Comparison of ENCODE assay signal across 8 cellular contexts in genomic region chr9:127897194-127897692, GRCh38. TPM values are rescaled to one million over a fixed set of nuclear protein-coding genes. Genes with fewer than 3 reads are reported as not detected.
DNase-seq lines count a peak whose midpoint lies in the region; ATAC-seq, FAIRE-seq and TF ChIP-seq lines count a peak whose summit lies in the region.

No MANE protein-coding gene starts in this region.

- H4K20me1 ChIP-seq in K562 (replicated peaks; ENCODE audit: control insufficient read depth, insufficient read depth, low read length): no peaks in the 10 kb centered on the region; the same call in 1 of the 2 replicates

- H3K9me1 ChIP-seq in K562 (ENCODE audit: control insufficient read depth, insufficient read depth, low read length): no peaks in the 10 kb centered on the region

- H3K4me3 ChIP-seq in GM06990 (replicated peaks; ENCODE audit: low read depth, low read length): 0 out of 2 replicates have a peak overlapping the region, but pooled peaks have one; percentile 1
- peak overlapping the region; percentile 14; the same call in 1 of the 2 replicates for H3K4me3 ChIP-seq in K562
- peak overlapping the region; percentile 41; the same call in 1 of the 2 replicates for H3K4me3 ChIP-seq in iPS-20b (ENCODE audit: low read length)
- peak overlapping the region; percentile 24 for H3K4me3 ChIP-seq in skeletal muscle cell (ENCODE audit: low read depth, low read length)

- in situ Hi-C loops in K562 (cut with MboI): no loop called here

- TF ChIP-seq POLR2A in K562 (conservative IDR thresholded peaks at IDR 0.05): no peak

- DNase-seq in GM06990 (ENCODE audit: extremely low read depth, insufficient read length) (peak; percentile 51), NCI-H69 (lab: John Stamatoyannopoulos, UW) (peak; percentile 63), K562 (ENCODE audit: extremely low read depth in 1 of 4, low spot score in 3 of 4) (peak; percentile 85 to 95 (median 94)), skeletal muscle cell (ENCODE audit: low read depth) (peak; percentile 72), NCI-H446 (lab: John Stamatoyannopoulos, UW) (no peak), middle frontal gyrus (ENCODE audit: extremely low spot score, low spot score) (no peak)

- POLR2A ChIA-PET in K562 (lab: Yijun Ruan, JAX): interaction anchor here (0.6 to 2.9 kb wide), 9 partner anchors 9 to 156 kb away, joined by 3 to 12 read pairs (median 4); no protein-coding TSS in a partner anchor

- H3K36me3 ChIP-seq in GM06990 (ENCODE audit: control insufficient read depth, insufficient read depth, low read length) (peaks cover 30% of the 10 kb centered on the region), K562 (ENCODE audit: control insufficient read depth, insufficient read depth, low read length) (peaks cover 49% of the 10 kb centered on the region), iPS-20b (ENCODE audit: insufficient read depth, low read depth, low read length) (peaks cover 41% of the 10 kb centered on the region)

- peak; percentile 84 for FAIRE-seq in K562 (lab: Jason Lieb, UNC)

- no TSS peak for BruUV-seq in K562 (replicated peaks; lab: Mats Ljungman, UMichigan)

- H3K9ac ChIP-seq in K562 (ENCODE audit: insufficient read depth in 1 of 2, low read depth in 2 of 2, low read length in 2 of 2): peak overlapping the region in 1 of 2 experiments; percentile 84; a peak in 2 of 4 replicates
- no peak overlapping the region; the same call in 1 of the 2 replicates for H3K9ac ChIP-seq in iPS-20b (ENCODE audit: low read depth, low read length)

- peaks cover 27% of the 10 kb centered on the region for H3K79me2 ChIP-seq in K562 (ENCODE audit: control insufficient read depth, insufficient read depth, low read length)

- ATAC-seq in K562 (peak; percentile 83), HG03457 (IDR thresholded peaks at IDR 0.05; ENCODE audit: unreplicated experiment) (no peak)

- WGBS in K562 (ENCODE audit: insufficient coverage, low coverage, missing lambda C conversion rate): 11% methylated on average over 5 of the region's 19 CpGs

- TF ChIP-seq EP300 in K562 (IDR thresholded peaks at IDR 0.05; ENCODE audit: low read length): no peak; the same call in 1 of the 2 replicates

- H3K27me3 ChIP-seq in GM06990 (replicated peaks; ENCODE audit: control insufficient read depth, insufficient read depth, low read length) (no peaks in the 10 kb centered on the region), K562 (ENCODE audit: control insufficient read depth in 2 of 2, insufficient read depth in 2 of 2, low read length in 2 of 2) (no peaks in the 10 kb centered on the region), iPS-20b (ENCODE audit: insufficient read depth, low read length) (no peaks in the 10 kb centered on the region)

- intact Hi-C loops in K562 (cut with micrococcal nuclease): loop anchor here (2.0 kb wide), 1 partner anchor 20 kb away; the partner anchor contains the start of gene ST6GALNAC4

- H3K4me1 ChIP-seq in K562 (replicated peaks in 1 of 2; ENCODE audit: control insufficient read depth in 2 of 2, insufficient read depth in 2 of 2, low read length in 2 of 2) (peaks cover 11 to 42% of the 10 kb centered on the region in 2 experiments), iPS-20b (ENCODE audit: insufficient read depth, low read length) (no peaks in the 10 kb centered on the region)

- H3K27ac ChIP-seq in K562 (ENCODE audit: extremely low read depth, low read depth, low read length): peak overlapping the region; percentile 58
- no peak overlapping the region for H3K27ac ChIP-seq in iPS-20b (ENCODE audit: low read length)

- no peak for TF ChIP-seq RAD21 in K562 (CRISPR knock-in tag; conservative IDR thresholded peaks at IDR 0.05 in 1 of 2, IDR thresholded peaks at IDR 0.05 in 1 of 2)

- TF ChIP-seq CTCF in GM06990 (IDR thresholded peaks at IDR 0.05; ENCODE audit: insufficient read depth, low read length, poor library complexity, severe bottlenecking) (no peak), K562 (IDR thresholded peaks at IDR 0.05 in 2 of 3, conservative IDR thresholded peaks at IDR 0.05 in 1 of 3; ENCODE audit: insufficient read depth in 2 of 3, low read depth in 1 of 3, low read length in 3 of 3) (no peak)

- H3K9me3 ChIP-seq in K562 (replicated peaks; ENCODE audit: control insufficient read depth, insufficient read depth, low read depth, low read length): peaks cover 4% of the 10 kb centered on the region
- peaks cover 7% of the 10 kb centered on the region; the same call in 1 of the 2 replicates for H3K9me3 ChIP-seq in iPS-20b (ENCODE audit: insufficient read depth, low read depth, low read length)

- H2AFZ ChIP-seq in K562 (ENCODE audit: low read depth, low read length): no peak overlapping the region

- peak overlapping the region; percentile 51 for H3K4me2 ChIP-seq in K562 (ENCODE audit: insufficient read depth, low read length)

- CTCF ChIA-PET in K562 (lab: Yijun Ruan, JAX; ENCODE audit: low intra/inter-chr PET ratio): interaction anchor here (0.8 kb wide), 1 partner anchor 38 kb away, joined by 4 read pairs; no protein-coding TSS in a partner anchor

RNA-seq across cellular contexts. Expression of gene ST6GALNAC6, which starts 2.2 kb away (rescaled TPM):
- 18.9 and 41.8 TPM in 2 replicates for total RNA-seq in K562 (2011; cell fraction: chromatin; rRNA removed; ENCODE audit: low replicate concordance)
- 25.3 and 31.9 TPM in 2 replicates for total RNA-seq in K562 (2011; cell fraction: nucleolus; rRNA removed)
- total RNA-seq in K562 (2011; cell fraction: nucleoplasm; rRNA removed): 19.5 and 22.4 TPM in 2 replicates
- total RNA-seq in K562 (2014; rRNA removed): 13.0 and 16.0 TPM in 2 replicates
- total RNA-seq in K562 (2014; rRNA removed; fragmentation: Illumina TruSeq; extraction: Trizol): 6.4 and 8.2 TPM in 2 replicates
- total RNA-seq in K562 (2015; rRNA removed; fragmentation: Illumina TruSeq; extraction: Trizol): 16.8 and 17.0 TPM in 2 replicates
- 17.3 and 18.7 TPM in 2 replicates for total RNA-seq in K562 (2021)
- polyA plus RNA-seq in K562 (2011; rRNA removed): 23.0 and 23.7 TPM in 2 replicates
- polyA plus RNA-seq in K562 (2011; cell fraction: cytosol; rRNA removed): 30.5 and 46.9 TPM in 2 replicates
- polyA plus RNA-seq in K562 (2011; cell fraction: nucleus; rRNA removed): 51.3 and 78.0 TPM in 2 replicates
- 13.2 and 13.7 TPM in 2 replicates for polyA plus RNA-seq in K562 (2012)
- polyA plus RNA-seq in K562 (2014; fragmentation: Illumina TruSeq; extraction: Trizol): 14.5 and 15.6 TPM in 2 replicates
- polyA plus RNA-seq in K562 (2014; fragmentation: Nextera tagmentation; extraction: Ambion mirVana): under 1 TPM; 0.13 to 0.20 TPM
- 16.4 and 19.0 TPM in 2 replicates for polyA plus RNA-seq in K562 (2014; rRNA removed)
- polyA minus RNA-seq in K562 (2011; rRNA and poly(A)+ RNA removed): 5.5 and 6.3 TPM in 2 replicates
- polyA minus RNA-seq in K562 (2011; cell fraction: cytosol; rRNA and poly(A)+ RNA removed): 3.5 and 5.2 TPM in 2 replicates
- 10.4 and 11.2 TPM in 2 replicates for polyA minus RNA-seq in K562 (2011; cell fraction: nucleus; rRNA and poly(A)+ RNA removed)

RNA-seq across cellular contexts. Expression of gene ST6GALNAC4, which starts 19.6 kb away (rescaled TPM):
- total RNA-seq in K562 (2011; cell fraction: chromatin; rRNA removed; ENCODE audit: low replicate concordance): 24.9 and 89.8 TPM in 2 replicates
- total RNA-seq in K562 (2011; cell fraction: nucleolus; rRNA removed): 90.4 and 100 TPM in 2 replicates
- total RNA-seq in K562 (2011; cell fraction: nucleoplasm; rRNA removed): 52.6 and 55.0 TPM in 2 replicates
- total RNA-seq in K562 (2014; rRNA removed): 25.5 and 47.2 TPM in 2 replicates
- total RNA-seq in K562 (2014; rRNA removed; fragmentation: Illumina TruSeq; extraction: Trizol): 2.8 and 6.6 TPM in 2 replicates
- 17.2 and 19.0 TPM in 2 replicates for total RNA-seq in K562 (2015; rRNA removed; fragmentation: Illumina TruSeq; extraction: Trizol)
- 43.1 and 47.1 TPM in 2 replicates for total RNA-seq in K562 (2021)
- 14.0 and 19.4 TPM in 2 replicates for polyA plus RNA-seq in K562 (2011; rRNA removed)
- 30.0 and 73.0 TPM in 2 replicates for polyA plus RNA-seq in K562 (2011; cell fraction: cytosol; rRNA removed)
- 34.4 and 63.8 TPM in 2 replicates for polyA plus RNA-seq in K562 (2011; cell fraction: nucleus; rRNA removed)
- polyA plus RNA-seq in K562 (2012): 26.5 and 52.2 TPM in 2 replicates
- polyA plus RNA-seq in K562 (2014; fragmentation: Illumina TruSeq; extraction: Trizol): 15.4 and 34.0 TPM in 2 replicates
- polyA plus RNA-seq in K562 (2014; fragmentation: Nextera tagmentation; extraction: Ambion mirVana): 1 to 10 TPM; 2.6 to 3.4 TPM
- 26.0 and 42.6 TPM in 2 replicates for polyA plus RNA-seq in K562 (2014; rRNA removed)
- polyA minus RNA-seq in K562 (2011; rRNA and poly(A)+ RNA removed): 7.5 and 10.6 TPM in 2 replicates
- 30.9 and 50.2 TPM in 2 replicates for polyA minus RNA-seq in K562 (2011; cell fraction: cytosol; rRNA and poly(A)+ RNA removed)
- polyA minus RNA-seq in K562 (2011; cell fraction: nucleus; rRNA and poly(A)+ RNA removed): 24.7 and 25.8 TPM in 2 replicates

RNA-seq across cellular contexts. Expression of gene AK1, which starts 19.8 kb away (rescaled TPM):
- 1.9 and 7.3 TPM in 2 replicates for total RNA-seq in K562 (2011; cell fraction: chromatin; rRNA removed; ENCODE audit: low replicate concordance)
- 7.1 and 11.2 TPM in 2 replicates for total RNA-seq in K562 (2011; cell fraction: nucleolus; rRNA removed)
- total RNA-seq in K562 (2011; cell fraction: nucleoplasm; rRNA removed): 3.7 and 5.5 TPM in 2 replicates
- total RNA-seq in K562 (2014; rRNA removed) (33.2 and 56.5 TPM in 2 replicates), K562 (2014; rRNA removed; fragmentation: Illumina TruSeq; extraction: Trizol) (15.1 and 22.6 TPM in 2 replicates), K562 (2015; rRNA removed; fragmentation: Illumina TruSeq; extraction: Trizol) (38.7 and 39.0 TPM in 2 replicates), K562 (2021) (67.6 and 71.8 TPM in 2 replicates)
- polyA plus RNA-seq in K562 (2011; rRNA removed) (37.2 and 44.6 TPM in 2 replicates), K562 (2014; fragmentation: Illumina TruSeq; extraction: Trizol) (68.8 and 76.7 TPM in 2 replicates), K562 (2014; fragmentation: Nextera tagmentation; extraction: Ambion mirVana) (10 to 100 TPM; 10.1 to 38.9 TPM), K562 (2014; rRNA removed) (58.1 and 73.2 TPM in 2 replicates)
- 48.4 and 109 TPM in 2 replicates for polyA plus RNA-seq in K562 (2011; cell fraction: cytosol; rRNA removed)
- 29.2 and 57.2 TPM in 2 replicates for polyA plus RNA-seq in K562 (2011; cell fraction: nucleus; rRNA removed)
- polyA plus RNA-seq in K562 (2012): 69.4 and 83.0 TPM in 2 replicates
- 10.3 and 14.5 TPM in 2 replicates for polyA minus RNA-seq in K562 (2011; rRNA and poly(A)+ RNA removed)
- polyA minus RNA-seq in K562 (2011; cell fraction: cytosol; rRNA and poly(A)+ RNA removed): 11.4 and 13.5 TPM in 2 replicates
- 1.2 and 2.1 TPM in 2 replicates for polyA minus RNA-seq in K562 (2011; cell fraction: nucleus; rRNA and poly(A)+ RNA removed)

RNA-seq across cellular contexts. Expression of gene PIP5KL1, which starts 33.3 kb away (rescaled TPM):
- 4.2 and 9.4 TPM in 2 replicates for total RNA-seq in K562 (2011; cell fraction: chromatin; rRNA removed; ENCODE audit: low replicate concordance)
- total RNA-seq in K562 (2011; cell fraction: nucleolus; rRNA removed): 7.7 and 10.1 TPM in 2 replicates
- 4.3 and 4.5 TPM in 2 replicates for total RNA-seq in K562 (2011; cell fraction: nucleoplasm; rRNA removed)
- 2.5 and 3.1 TPM in 2 replicates for total RNA-seq in K562 (2014; rRNA removed)
- 0.80 and 1.2 TPM in 2 replicates for total RNA-seq in K562 (2014; rRNA removed; fragmentation: Illumina TruSeq; extraction: Trizol)
- total RNA-seq in K562 (2015; rRNA removed; fragmentation: Illumina TruSeq; extraction: Trizol): 0.58 and 1.3 TPM in 2 replicates
- total RNA-seq in K562 (2021): 3.0 and 3.7 TPM in 2 replicates
- polyA plus RNA-seq in K562 (2011; rRNA removed): 1.2 and 1.6 TPM in 2 replicates
- 1.8 and 2.2 TPM in 2 replicates for polyA plus RNA-seq in K562 (2011; cell fraction: cytosol; rRNA removed)
- 12.7 and 14.3 TPM in 2 replicates for polyA plus RNA-seq in K562 (2011; cell fraction: nucleus; rRNA removed)
- polyA plus RNA-seq in K562 (2012): 1.7 and 5.0 TPM in 2 replicates
- polyA plus RNA-seq in K562 (2014; fragmentation: Illumina TruSeq; extraction: Trizol): 0.82 and 1.2 TPM in 2 replicates
- polyA plus RNA-seq in K562 (2014; fragmentation: Nextera tagmentation; extraction: Ambion mirVana): under 1 TPM; 0.18 to 0.41 TPM
- 4.3 and 4.8 TPM in 2 replicates for polyA plus RNA-seq in K562 (2014; rRNA removed)
- polyA minus RNA-seq in K562 (2011; rRNA and poly(A)+ RNA removed): 0.75 TPM in 1 of 2 replicates, not detected in the other
- 3.0 TPM in 1 of 2 replicates, not detected in the other for polyA minus RNA-seq in K562 (2011; cell fraction: cytosol; rRNA and poly(A)+ RNA removed)
- polyA minus RNA-seq in K562 (2011; cell fraction: nucleus; rRNA and poly(A)+ RNA removed): 2.6 TPM in 2 replicates

RNA-seq across cellular contexts. Expression of gene DPM2, which starts 40.4 kb away (rescaled TPM):
- 99.6 and 215 TPM in 2 replicates for total RNA-seq in K562 (2011; cell fraction: chromatin; rRNA removed; ENCODE audit: low replicate concordance)
- total RNA-seq in K562 (2011; cell fraction: nucleolus; rRNA removed): 168 and 199 TPM in 2 replicates
- total RNA-seq in K562 (2011; cell fraction: nucleoplasm; rRNA removed): 195 and 215 TPM in 2 replicates
- 56.6 and 88.7 TPM in 2 replicates for total RNA-seq in K562 (2014; rRNA removed)
- 48.1 and 53.8 TPM in 2 replicates for total RNA-seq in K562 (2014; rRNA removed; fragmentation: Illumina TruSeq; extraction: Trizol)
- total RNA-seq in K562 (2015; rRNA removed; fragmentation: Illumina TruSeq; extraction: Trizol): 71.1 and 73.4 TPM in 2 replicates
- total RNA-seq in K562 (2021): 95.3 and 102 TPM in 2 replicates
- 93.8 and 101 TPM in 2 replicates for polyA plus RNA-seq in K562 (2011; rRNA removed)
- 131 and 200 TPM in 2 replicates for polyA plus RNA-seq in K562 (2011; cell fraction: cytosol; rRNA removed)
- polyA plus RNA-seq in K562 (2011; cell fraction: nucleus; rRNA removed): 142 and 205 TPM in 2 replicates
- 83.9 and 86.2 TPM in 2 replicates for polyA plus RNA-seq in K562 (2012)
- polyA plus RNA-seq in K562 (2014; fragmentation: Illumina TruSeq; extraction: Trizol): 126 and 142 TPM in 2 replicates
- polyA plus RNA-seq in K562 (2014; fragmentation: Nextera tagmentation; extraction: Ambion mirVana): 10 to 100 TPM; 43.5 to 69.3 TPM
- 104 and 107 TPM in 2 replicates for polyA plus RNA-seq in K562 (2014; rRNA removed)
- polyA minus RNA-seq in K562 (2011; rRNA and poly(A)+ RNA removed): 54.4 and 75.4 TPM in 2 replicates
- 56.3 and 59.9 TPM in 2 replicates for polyA minus RNA-seq in K562 (2011; cell fraction: cytosol; rRNA and poly(A)+ RNA removed)
- polyA minus RNA-seq in K562 (2011; cell fraction: nucleus; rRNA and poly(A)+ RNA removed): 64.1 and 85.1 TPM in 2 replicates

Comparison
In these comparisons a context has a peak if more than half of its experiments do, and no peak if none do; other contexts are left out.
1. DNase-seq: peak in GM06990 (single experiment), NCI-H69 (single experiment), K562 (4 of 4) and skeletal muscle cell (single experiment); none in NCI-H446 (0 of 2) and middle frontal gyrus (single experiment).
2. Peak in every context shown above with its lines, with median percentiles within 50 percentile points of each other: H3K4me3 ChIP-seq.